ENCODE assay signal across 25 cellular contexts in genomic region chr13:50650478-50650877, GRCh38.
DNase-seq lines count a peak whose midpoint lies in the region; ATAC-seq and TF ChIP-seq lines count a peak whose summit lies in the region.
"Had no signal": no experiment of that assay in that cellular context is flagged by ENCODE, and none has a peak within 500 bp of the region (broad histone marks: within the 10 kb centered on the region; RNA-seq: fewer than 3 reads in every experiment).

No MANE protein-coding gene starts in this region.

- H3K4me2 ChIP-seq in BLaER1 = peak overlapping the region; percentile 63
- H3K4me2 ChIP-seq in OCI-LY7 (ENCODE audit: low read length) = peak overlapping the region; percentile 46
- no peak overlapping the region for H3K4me2 ChIP-seq in smooth muscle cell
- H3K4me2 ChIP-seq: hepatocyte, SK-N-SH had no signal

- H3K4me3 ChIP-seq in BLaER1 (no peak overlapping the region), OCI-LY7 (ENCODE audit: low read depth, low read length, poor library complexity, severe bottlenecking) (no peak overlapping the region), smooth muscle cell (no peak overlapping the region)
- H3K4me3 ChIP-seq: body of pancreas, hepatocyte had no signal

- H2AFZ ChIP-seq in OCI-LY7 (ENCODE audit: low read length) = peak overlapping the region; percentile 81
- no peak overlapping the region for H2AFZ ChIP-seq in smooth muscle cell (ENCODE audit: low read depth)
- H2AFZ ChIP-seq: hepatocyte had no signal

- intact Hi-C loops in OCI-LY7 (cut with micrococcal nuclease; ENCODE audit: unreplicated experiment) = no loop called here

- no peaks in the 10 kb centered on the region for H3F3A ChIP-seq in smooth muscle cell (ENCODE audit: low read depth)

- H3K79me2 ChIP-seq in OCI-LY7 (ENCODE audit: insufficient read depth, low read depth, low read length) = no peaks in the 10 kb centered on the region
- no peaks in the 10 kb centered on the region for H3K79me2 ChIP-seq in smooth muscle cell (ENCODE audit: low read depth)
- H3K79me2 ChIP-seq: hepatocyte had no signal

- H3K9me2 ChIP-seq in OCI-LY7 (ENCODE audit: insufficient read depth, low read length) = no peaks in the 10 kb centered on the region
- H3K9me2 ChIP-seq: SK-N-SH had no signal

- peak overlapping the region; percentile 25; the same call in 1 of the 2 replicates for H3K27ac ChIP-seq in BLaER1
- no peak overlapping the region for H3K27ac ChIP-seq in OCI-LY7 (ENCODE audit: low read depth, low read length, poor library complexity, severe bottlenecking)
- H3K27ac ChIP-seq in smooth muscle cell (ENCODE audit: low read depth) = no peak overlapping the region
- H3K27ac ChIP-seq: body of pancreas, hepatocyte had no signal

- in situ Hi-C loops in ACHN (cut with HindIII; ENCODE audit: low pct_ligation_motif_present, low pct_unique_long_range_greater_than_20kb, low sequenced_read_pairs) = no loop called here

- WGBS in smooth muscle cell (ENCODE audit: low lambda C conversion rate) = 70% methylated on average over 6 of the region's 6 CpGs

- peak overlapping the region; percentile 35 for H3K4me3 Mint-ChIP-seq in nephron progenitor cell
- H3K4me3 Mint-ChIP-seq in immature natural killer cell = no peak overlapping the region
- H3K4me3 Mint-ChIP-seq: activated naive CD4-positive, alpha-beta T cell treated with anti-CD3 and anti-CD28 coated beads for 36 hours had no signal

- H3K36me3 Mint-ChIP-seq in nephron progenitor cell (ENCODE audit: low read depth) (no peaks in the 10 kb centered on the region), immature natural killer cell (no peaks in the 10 kb centered on the region)

- peaks cover 6% of the 10 kb centered on the region for H3K9me3 Mint-ChIP-seq in nephron progenitor cell
- no peaks in the 10 kb centered on the region for H3K9me3 Mint-ChIP-seq in immature natural killer cell
- H3K9me3 Mint-ChIP-seq: activated naive CD4-positive, alpha-beta T cell treated with anti-CD3 and anti-CD28 coated beads for 36 hours; IgD-negative memory B cell had no signal

- no peaks in the 10 kb centered on the region for H3K27me3 ChIP-seq in BLaER1
- H3K27me3 ChIP-seq in smooth muscle cell (ENCODE audit: low read depth) = peaks cover 18% of the 10 kb centered on the region
- H3K27me3 ChIP-seq: body of pancreas, hepatocyte had no signal

- CTCF ChIA-PET in OCI-LY7 (lab: Charles Lee; ENCODE audit: unreplicated experiment) = no interaction called here

- peaks cover 4% of the 10 kb centered on the region for H3K27me3 Mint-ChIP-seq in nephron progenitor cell (ENCODE audit: low read depth, poor library complexity)
- H3K27me3 Mint-ChIP-seq in immature natural killer cell (ENCODE audit: low read depth in 3 of 3) = peaks cover 5 to 9% (median 7%) of the 10 kb centered on the region in 3 donors

- H3K4me1 Mint-ChIP-seq in nephron progenitor cell = peaks cover 34% of the 10 kb centered on the region
- H3K4me1 Mint-ChIP-seq in immature natural killer cell = no peaks in the 10 kb centered on the region

- H3K4me1 ChIP-seq in BLaER1 = peaks cover 23% of the 10 kb centered on the region
- peaks cover 13% of the 10 kb centered on the region for H3K4me1 ChIP-seq in OCI-LY7 (ENCODE audit: insufficient read depth, low read length, poor library complexity, severe bottlenecking)
- peaks cover 9% of the 10 kb centered on the region for H3K4me1 ChIP-seq in smooth muscle cell (ENCODE audit: low read depth)
- H3K4me1 ChIP-seq: body of pancreas had no signal

- POLR2A ChIA-PET in OCI-LY7 (lab: Charles Lee) = interaction anchor here (0.9 to 1.6 kb wide), 3 partner anchors 23 to 451 kb away, joined by 3 to 4 read pairs (median 3); no protein-coding TSS in a partner anchor

- TF ChIP-seq CTCF in OCI-LY7 (conservative IDR thresholded peaks at IDR 0.05; ENCODE audit: low read length) = no peak
- TF ChIP-seq CTCF in nephron progenitor cell (IDR thresholded peaks at IDR 0.05) = no peak
- no peak for TF ChIP-seq CTCF in smooth muscle cell (IDR thresholded peaks at IDR 0.05; ENCODE audit: borderline replicate concordance, insufficient read depth, poor library complexity, severe bottlenecking)

- peak; percentile 55 for ATAC-seq in GM18520 (IDR thresholded peaks at IDR 0.05; ENCODE audit: unreplicated experiment)
- ATAC-seq: body of pancreas; Right ventricle myocardium inferior; stimulated activated naive CD8-positive, alpha-beta T cell treated with anti-CD3 and anti-CD28 coated beads, Interleukin-15, Interleukin-2, amounts not matched to agents 100 U/mL and 50 U/mL, for 24 hours had no signal

- H3K9ac ChIP-seq in BLaER1 (no peak overlapping the region), smooth muscle cell (ENCODE audit: low read depth) (no peak overlapping the region)
- H3K9ac ChIP-seq: SK-N-SH had no signal

- H3K36me3 ChIP-seq in BLaER1 (no peaks in the 10 kb centered on the region), OCI-LY7 (ENCODE audit: insufficient read depth, low read length) (no peaks in the 10 kb centered on the region), smooth muscle cell (ENCODE audit: low read depth) (no peaks in the 10 kb centered on the region)

- no TSS peak for BruUV-seq in OCI-LY7 (replicated peaks; lab: Mats Ljungman, UMichigan)

- H3K9me3 ChIP-seq in BLaER1 = no peaks in the 10 kb centered on the region
- no peaks in the 10 kb centered on the region for H3K9me3 ChIP-seq in OCI-LY7 (ENCODE audit: low read length)
- no peaks in the 10 kb centered on the region for H3K9me3 ChIP-seq in smooth muscle cell (replicated peaks; ENCODE audit: low read depth)
- H3K9me3 ChIP-seq: body of pancreas, SK-N-SH had no signal

- DNase-seq in OCI-LY7 (ENCODE audit: low spot score) (no peak), nephron progenitor cell (no peak), ACHN (no peak), ureter (ENCODE audit: low spot score) (no peak), smooth muscle cell (lab: John Stamatoyannopoulos, UW; ENCODE audit: unreplicated experiment) (no peak), immature natural killer cell (no peak)
- DNase-seq: activated CD4-positive, alpha-beta T cell treated with anti-CD3 and anti-CD28 coated beads, Interleukin-2, amount 50 U/mL, for 48 hours; activated CD4-positive, CD25-positive, alpha-beta regulatory T cell treated with anti-CD3 and anti-CD28 coated beads, Interleukin-2, amount 50 U/mL, for 72 hours; activated naive CD4-positive, alpha-beta T cell treated with anti-CD3 and anti-CD28 coated beads for 36 hours; body of pancreas; GOT3; NCI-H1048; NCI-H2171 treated with DMSO at 0.1 percent for 48 hours; NCI-H524; NK-92 treated with Interleukin-12 subunit alpha and Interleukin-12 subunit beta, amount 100 ng/mL, for 24 hours; posterior cingulate gyrus; right cardiac atrium; SK-N-SH; stimulated activated CD4-positive, alpha-beta T cell treated with anti-CD3 and anti-CD28 coated beads, Interleukin-1b, Interleukin-23, amount 100 ng/mL, for 48 hours; stimulated activated naive CD8-positive, alpha-beta T cell treated with anti-CD3 and anti-CD28 coated beads, Interleukin-15, Interleukin-2, amounts not matched to agents 100 U/mL and 50 U/mL, for 24 hours had no signal

- peak overlapping the region; percentile 97 for H3K27ac Mint-ChIP-seq in nephron progenitor cell
- no peak overlapping the region for H3K27ac Mint-ChIP-seq in immature natural killer cell
- H3K27ac Mint-ChIP-seq: activated naive CD4-positive, alpha-beta T cell treated with anti-CD3 and anti-CD28 coated beads for 36 hours had no signal

- H4K20me1 ChIP-seq in BLaER1 (no peaks in the 10 kb centered on the region), OCI-LY7 (ENCODE audit: insufficient read depth, low read length) (no peaks in the 10 kb centered on the region), smooth muscle cell (ENCODE audit: low read depth) (no peaks in the 10 kb centered on the region)
